ENCODE assay signal across 22 cellular contexts in genomic region chr11:106381895-106382294, GRCh38.
DNase-seq lines count a peak whose midpoint lies in the region; ATAC-seq, FAIRE-seq and TF ChIP-seq lines count a peak whose summit lies in the region.
"Had no signal": no experiment of that assay in that cellular context is flagged by ENCODE, and none has a peak within 500 bp of the region (broad histone marks: within the 10 kb centered on the region; RNA-seq: fewer than 3 reads in every experiment).

No MANE protein-coding gene starts in this region.

- TF ChIP-seq CTCF in RWPE1 (conservative IDR thresholded peaks at IDR 0.05; ENCODE audit: low read depth) (no peak), foreskin keratinocyte (conservative IDR thresholded peaks at IDR 0.05) (no peak), mesothelial cell of epicardium (IDR thresholded peaks at IDR 0.05; ENCODE audit: unreplicated experiment) (no peak)

- CTCF ChIA-PET in RWPE1 (lab: Yijun Ruan, JAX) = no interaction called here

- no peaks in the 10 kb centered on the region for H3K27me3 ChIP-seq in foreskin keratinocyte
- H3K27me3 ChIP-seq: MG63 had no signal

- H3K4me1 Mint-ChIP-seq in mesothelial cell of epicardium = peaks cover 30% of the 10 kb centered on the region
- H3K4me1 Mint-ChIP-seq: T-cell had no signal

- H3K36me3 Mint-ChIP-seq in mesothelial cell of epicardium = no peaks in the 10 kb centered on the region
- H3K36me3 Mint-ChIP-seq: T-cell had no signal

- H3K27ac ChIP-seq in RWPE1 (no peak overlapping the region), foreskin keratinocyte (no peak overlapping the region)
- H3K27ac ChIP-seq: C4-2B, KMS-11, SK-N-MC had no signal

- POLR2A ChIA-PET in RWPE1 (lab: Yijun Ruan, JAX; ENCODE audit: low non-redundant PET) = no interaction called here

- H3K9me3 Mint-ChIP-seq in mesothelial cell of epicardium = peaks cover 5% of the 10 kb centered on the region

- FAIRE-seq in HTR-8/SVneo (lab: Jason Lieb, UNC) (no peak), urothelium cell line (lab: Jason Lieb, UNC) (no peak)
- FAIRE-seq: D721Med had no signal

- no peaks in the 10 kb centered on the region for H3K27me3 Mint-ChIP-seq in mesothelial cell of epicardium (ENCODE audit: low read depth)
- H3K27me3 Mint-ChIP-seq: T-cell had no signal

- no peak for TF ChIP-seq POLR2A in erythroblast (IDR thresholded peaks at IDR 0.05; ENCODE audit: low read length)

- DNase-seq in HTR-8/SVneo (ENCODE audit: insufficient read length, low spot score) = peak; percentile 35
- peak; percentile 36 for DNase-seq in RWPE1 (ENCODE audit: low spot score)
- DNase-seq in foreskin keratinocyte = peak in 1 of 2 donors; percentile 59
- peak; percentile 16 for DNase-seq in urothelium cell line (ENCODE audit: low spot score)
- DNase-seq in erythroblast (lab: John Stamatoyannopoulos, UW) = no peak
- no peak for DNase-seq in AG08396 (ENCODE audit: low spot score)
- DNase-seq in mesothelial cell of epicardium (ENCODE audit: low spot score in 2 of 2, unreplicated experiment in 2 of 2) = no peak
- DNase-seq: ACHN, AML-193, GOT3, MG63, NCI-H1048, NCI-H1436, NCI-H1930, NCI-H345, NCI-H526, T-cell had no signal

- peak; percentile 88 for ATAC-seq in foreskin keratinocyte
- ATAC-seq: Right ventricle myocardium inferior, T-cell had no signal

- H3K4me1 ChIP-seq in foreskin keratinocyte = peaks cover 6% of the 10 kb centered on the region

- no peak overlapping the region for H3K4me3 Mint-ChIP-seq in mesothelial cell of epicardium
- H3K4me3 Mint-ChIP-seq: T-cell had no signal

- no peak overlapping the region for H3K27ac Mint-ChIP-seq in mesothelial cell of epicardium
- H3K27ac Mint-ChIP-seq: T-cell had no signal

Comparison
In these comparisons a context has a peak if more than half of its experiments do, and no peak if none do; other contexts are left out.
1. DNase-seq: peak in HTR-8/SVneo (single experiment), RWPE1 (single experiment) and urothelium cell line (single experiment); none in erythroblast (0 of 2), AG08396 (single experiment) and mesothelial cell of epicardium (0 of 2).